8 cellular contexts compared by ENCODE assay signal in genomic region chr3:133487920-133488540, GRCh38.
DNase-seq lines count a peak whose midpoint lies in the region; ATAC-seq lines count a peak whose summit lies in the region.

No MANE protein-coding gene starts in this region.

- POLR2A ChIA-PET in activated CD4-positive, alpha-beta memory T cell treated with anti-CD3 and anti-CD28 coated beads, Interleukin-2, amount 10 ng/mL, durations not matched to agents 7 days and 5 days (lab: Charles Lee): interaction anchor here (0.6 to 9.6 kb wide), 4 partner anchors 9 to 263 kb away, joined by 3 to 110 read pairs (median 3); partner anchors contain the start of genes CDV3 and TOPBP1

- WGBS in aorta, 2 donors: 81 to 83% methylated on average over 1 of the region's 1 CpG

- H3K27ac Mint-ChIP-seq in activated T-helper 1 cell treated with anti-CD3 and anti-CD28 coated beads, Interleukin-12 subunit alpha, Interleukin-12 subunit beta, Interleukin-2, Interleukin-4 antibody, amounts not matched to agents 30 ng/mL and 10 ng/mL and 1 ng/mL, durations not matched to agents 14 hours and 24 hours and 36 hours: no peak overlapping the region
- no peak overlapping the region for H3K27ac Mint-ChIP-seq in activated CD4-positive, alpha-beta memory T cell treated with anti-CD3 and anti-CD28 coated beads, Interleukin-2, amount 10 ng/mL, durations not matched to agents 7 days and 5 days

- H3K4me3 ChIP-seq in aorta (ENCODE audit: low read length in 2 of 2): no peak overlapping the region

- CTCF ChIA-PET in activated CD4-positive, alpha-beta memory T cell treated with anti-CD3 and anti-CD28 coated beads, Interleukin-2, amount 10 ng/mL, durations not matched to agents 7 days and 5 days (lab: Charles Lee): interaction anchor here (0.6 to 4.6 kb wide), 13 partner anchors 8 to 330 kb away, joined by 3 to 23 read pairs (median 5); partner anchors contain the start of gene CDV3

- H3K4me1 Mint-ChIP-seq in activated T-helper 1 cell treated with anti-CD3 and anti-CD28 coated beads, Interleukin-12 subunit alpha, Interleukin-12 subunit beta, Interleukin-2, Interleukin-4 antibody, amounts not matched to agents 30 ng/mL and 10 ng/mL and 1 ng/mL, durations not matched to agents 14 hours and 24 hours and 36 hours (ENCODE audit: low read depth): peaks cover 44% of the 10 kb centered on the region
- H3K4me1 Mint-ChIP-seq in activated CD4-positive, alpha-beta memory T cell treated with anti-CD3 and anti-CD28 coated beads, Interleukin-2, amount 10 ng/mL, durations not matched to agents 7 days and 5 days: peaks cover 42% of the 10 kb centered on the region

- intact Hi-C loops in activated T-helper 1 cell treated with anti-CD3 and anti-CD28 coated beads, Interleukin-12 subunit alpha, Interleukin-12 subunit beta, Interleukin-2, Interleukin-4 antibody, amounts not matched to agents 30 ng/mL and 10 ng/mL and 1 ng/mL, durations not matched to agents 14 hours and 24 hours and 36 hours (cut with micrococcal nuclease): no loop called here
- intact Hi-C loops in aorta (cut with DNase I): loop anchor here in 1 of 2 donors (5.0 kb wide), 1 partner anchor 89 kb away; no protein-coding TSS in a partner anchor

- ATAC-seq in GM18867 (IDR thresholded peaks at IDR 0.05; ENCODE audit: unreplicated experiment) (no peak), GM21447 (IDR thresholded peaks at IDR 0.05; ENCODE audit: unreplicated experiment) (no peak), aorta (ENCODE audit: low FRiP score) (no peak)

- peaks cover 5% of the 10 kb centered on the region for H3K36me3 Mint-ChIP-seq in activated T-helper 1 cell treated with anti-CD3 and anti-CD28 coated beads, Interleukin-12 subunit alpha, Interleukin-12 subunit beta, Interleukin-2, Interleukin-4 antibody, amounts not matched to agents 30 ng/mL and 10 ng/mL and 1 ng/mL, durations not matched to agents 14 hours and 24 hours and 36 hours (ENCODE audit: low read depth)
- peaks cover 2% of the 10 kb centered on the region for H3K36me3 Mint-ChIP-seq in activated CD4-positive, alpha-beta memory T cell treated with anti-CD3 and anti-CD28 coated beads, Interleukin-2, amount 10 ng/mL, durations not matched to agents 7 days and 5 days (ENCODE audit: low read depth)

- peak; percentile 25 for DNase-seq in activated T-helper 1 cell treated with Interleukin-2 at 50 U/mL for 16 hours (ENCODE audit: low read depth)
- no peak for DNase-seq in activated T-helper 1 cell treated with anti-CD3 and anti-CD28 coated beads, Interleukin-12 subunit alpha, Interleukin-12 subunit beta, Interleukin-2, Interleukin-4 antibody, amounts not matched to agents 30 ng/mL and 10 ng/mL and 1 ng/mL, durations not matched to agents 14 hours and 24 hours and 36 hours (ENCODE audit: low spot score)
- DNase-seq in activated CD4-positive, alpha-beta memory T cell treated with anti-CD3 and anti-CD28 coated beads, Interleukin-2, amount 10 ng/mL, durations not matched to agents 7 days and 5 days: peak; percentile 45
- peak; percentile 48 for DNase-seq in fibroblast of peridontal ligament (ENCODE audit: extremely low read depth)
- peak; percentile 67 for DNase-seq in stimulated activated CD4-positive, alpha-beta T cell treated with anti-CD3 and anti-CD28 coated beads, Interleukin-4, amount 100 ng/mL, for 24 hours
- no peak for DNase-seq in aorta

- no peak overlapping the region for H3K27ac ChIP-seq in aorta (ENCODE audit: low read depth in 1 of 2, low read length in 2 of 2)

- H3K27me3 ChIP-seq in aorta (ENCODE audit: control insufficient read depth in 1 of 2, insufficient read depth in 2 of 2, low read length in 1 of 2): no peaks in the 10 kb centered on the region

- H3K27me3 Mint-ChIP-seq in activated T-helper 1 cell treated with anti-CD3 and anti-CD28 coated beads, Interleukin-12 subunit alpha, Interleukin-12 subunit beta, Interleukin-2, Interleukin-4 antibody, amounts not matched to agents 30 ng/mL and 10 ng/mL and 1 ng/mL, durations not matched to agents 14 hours and 24 hours and 36 hours (ENCODE audit: insufficient read depth): peaks cover 3% of the 10 kb centered on the region
- H3K27me3 Mint-ChIP-seq in activated CD4-positive, alpha-beta memory T cell treated with anti-CD3 and anti-CD28 coated beads, Interleukin-2, amount 10 ng/mL, durations not matched to agents 7 days and 5 days: no peaks in the 10 kb centered on the region

- no peaks in the 10 kb centered on the region for H3K9me3 ChIP-seq in aorta (ENCODE audit: control insufficient read depth, low read length)

- no peaks in the 10 kb centered on the region for H3K36me3 ChIP-seq in aorta (ENCODE audit: control insufficient read depth in 1 of 2, insufficient read depth in 2 of 2, low read length in 1 of 2)

- H3K4me3 Mint-ChIP-seq in activated T-helper 1 cell treated with anti-CD3 and anti-CD28 coated beads, Interleukin-12 subunit alpha, Interleukin-12 subunit beta, Interleukin-2, Interleukin-4 antibody, amounts not matched to agents 30 ng/mL and 10 ng/mL and 1 ng/mL, durations not matched to agents 14 hours and 24 hours and 36 hours: no peak overlapping the region
- H3K4me3 Mint-ChIP-seq in activated CD4-positive, alpha-beta memory T cell treated with anti-CD3 and anti-CD28 coated beads, Interleukin-2, amount 10 ng/mL, durations not matched to agents 7 days and 5 days: no peak overlapping the region

- H3K9me3 Mint-ChIP-seq in activated T-helper 1 cell treated with anti-CD3 and anti-CD28 coated beads, Interleukin-12 subunit alpha, Interleukin-12 subunit beta, Interleukin-2, Interleukin-4 antibody, amounts not matched to agents 30 ng/mL and 10 ng/mL and 1 ng/mL, durations not matched to agents 14 hours and 24 hours and 36 hours: peaks cover 4% of the 10 kb centered on the region
- H3K9me3 Mint-ChIP-seq in activated CD4-positive, alpha-beta memory T cell treated with anti-CD3 and anti-CD28 coated beads, Interleukin-2, amount 10 ng/mL, durations not matched to agents 7 days and 5 days: peaks cover 2% of the 10 kb centered on the region

- no peaks in the 10 kb centered on the region for H3K4me1 ChIP-seq in aorta (ENCODE audit: control insufficient read depth in 1 of 2, insufficient read depth in 2 of 2, low read length in 2 of 2)

Comparison
In these comparisons a context has a peak if more than half of its experiments do, and no peak if none do; other contexts are left out.
1. DNase-seq: peak in activated T-helper 1 cell treated with Interleukin-2 at 50 U/mL for 16 hours (single experiment), activated CD4-positive, alpha-beta memory T cell treated with anti-CD3 and anti-CD28 coated beads, Interleukin-2, amount 10 ng/mL, durations not matched to agents 7 days and 5 days (single experiment), fibroblast of peridontal ligament (single experiment) and stimulated activated CD4-positive, alpha-beta T cell treated with anti-CD3 and anti-CD28 coated beads, Interleukin-4, amount 100 ng/mL, for 24 hours (single experiment); none in activated T-helper 1 cell treated with anti-CD3 and anti-CD28 coated beads, Interleukin-12 subunit alpha, Interleukin-12 subunit beta, Interleukin-2, Interleukin-4 antibody, amounts not matched to agents 30 ng/mL and 10 ng/mL and 1 ng/mL, durations not matched to agents 14 hours and 24 hours and 36 hours (single experiment) and aorta (0 of 2).